Comparison of ENCODE assay signal across 9 cellular contexts in the genomic region with DNA sequence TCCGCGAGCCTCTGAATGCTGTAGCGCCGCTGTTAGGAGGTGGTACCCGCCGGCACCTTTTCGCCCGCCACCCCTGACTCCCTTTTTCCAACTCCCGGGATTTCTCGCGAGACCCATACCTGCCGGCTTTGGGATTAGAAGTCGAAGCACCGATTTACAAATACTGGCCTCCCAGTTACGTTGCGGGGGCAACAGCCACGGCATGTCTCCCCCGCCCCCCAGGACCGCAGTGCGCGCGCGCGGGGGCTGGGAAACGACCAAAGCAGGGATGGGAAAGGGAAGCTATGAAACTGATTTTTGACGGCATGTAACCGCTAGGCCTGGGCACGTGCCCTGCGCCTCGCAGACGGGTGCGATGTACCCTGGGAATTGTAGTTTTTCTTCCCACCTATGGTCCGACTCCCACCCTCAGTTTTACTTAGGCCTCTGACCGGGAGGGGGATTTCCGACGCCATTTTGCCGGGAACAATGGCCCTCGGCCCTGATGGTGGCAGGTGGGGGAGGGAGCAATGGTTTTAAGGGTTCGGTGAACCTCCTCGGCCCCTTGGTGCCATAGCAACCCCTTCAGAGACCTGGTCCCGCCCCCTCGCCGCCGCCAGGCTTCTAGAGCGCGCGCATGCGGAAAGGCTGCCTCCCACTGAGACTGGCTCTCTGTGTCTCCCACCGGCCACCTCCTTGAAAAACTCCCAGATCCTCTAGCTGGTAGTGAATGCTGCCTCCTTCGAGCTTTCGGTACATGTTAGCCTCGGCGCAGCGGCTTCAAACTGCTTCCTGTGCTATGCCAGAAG. TPM values are rescaled to one million over a fixed set of nuclear protein-coding genes. Genes with fewer than 3 reads are reported as not detected.
DNase-seq lines count a peak whose midpoint lies in the region; ATAC-seq, FAIRE-seq and TF ChIP-seq lines count a peak whose summit lies in the region.
"Had no signal": no experiment of that assay in that cellular context is flagged by ENCODE, and none has a peak within 500 bp of the region (broad histone marks: within the 10 kb centered on the region; RNA-seq: fewer than 3 reads in every experiment).

No MANE protein-coding gene starts in this region.

- intact Hi-C loops in A673 (cut with micrococcal nuclease; ENCODE audit: unreplicated experiment), result loop anchor here (5.0 kb wide), 1 partner anchor 176 kb away; a partner anchor contains a TSS

- no peak for TF ChIP-seq POLR2A in tibial nerve (IDR thresholded peaks at IDR 0.05)

- no peak for ATAC-seq in GM18867 (IDR thresholded peaks at IDR 0.05; ENCODE audit: unreplicated experiment)

- no TSS peak for BruUV-seq in A673 (replicated peaks; lab: Mats Ljungman, UMichigan)

- CTCF ChIA-PET in A673 (lab: Charles Lee), result no interaction called here
- CTCF ChIA-PET in HEK293T (lab: Yijun Ruan, JAX), result no interaction called here

- no peaks in the 10 kb centered on the region for H3K4me1 ChIP-seq in A673 (ENCODE audit: insufficient read depth, low read length, poor library complexity, severe bottlenecking)
- H3K4me1 ChIP-seq in tibial nerve, result peaks cover 0 to 5% (median 0%) of the 10 kb centered on the region in 4 donors

- 0 to 43% methylated on average over 5 to 53 of the region's 54 CpGs for WGBS in tibial nerve, 2 donors

- TF ChIP-seq CTCF in A673 (conservative IDR thresholded peaks at IDR 0.05; ENCODE audit: low read depth, low read length) (no peak), tibial nerve (IDR thresholded peaks at IDR 0.05) (peak in 1 of 5 experiments; percentile 16)

- H3K27ac ChIP-seq in A673 (ENCODE audit: low read depth, low read length, poor library complexity, severe bottlenecking) (peak overlapping the region; percentile 91), tibial nerve (peak overlapping the region; percentile 38 to 90 (median 78))

- POLR2A ChIA-PET in A673 (lab: Charles Lee; ENCODE audit: low non-redundant PET), result no interaction called here
- POLR2A ChIA-PET in HEK293T (lab: Yijun Ruan, JAX), result interaction anchor here (1.1 to 1.8 kb wide), 2 partner anchors 18 to 82 kb away, joined by 4 to 7 read pairs; a partner anchor contains a TSS

- H3K4me3 ChIP-seq in A673 (ENCODE audit: low read depth, low read length, poor library complexity, severe bottlenecking) (peak overlapping the region; percentile 66), tibial nerve (peak overlapping the region; percentile 40 to 62 (median 42))

- DNase-seq in A673 (ENCODE audit: low spot score) (peak; percentile 71), HEK293T (ENCODE audit: extremely low spot score) (peak; percentile 65), NCI-H748 (lab: John Stamatoyannopoulos, UW; ENCODE audit: unreplicated experiment) (peak; percentile 90), frontal cortex (ENCODE audit: low spot score in 2 of 2) (peak; percentile 28 to 31), non-pigmented ciliary epithelial cell (ENCODE audit: low read depth) (peak; percentile 5), tibial nerve (ENCODE audit: low spot score in 2 of 2) (peak in 1 of 2 donors; percentile 10)
- peak; percentile 64 for DNase-seq in activated naive CD4-positive, alpha-beta T cell treated with anti-CD3 and anti-CD28 coated beads, Interleukin-2, amount 50 U/mL, for 16 hours

- no peak for TF ChIP-seq EP300 in tibial nerve (IDR thresholded peaks at IDR 0.05)

- H3K36me3 ChIP-seq in A673 (ENCODE audit: insufficient read depth, low read length, poor library complexity, severe bottlenecking) (no peaks in the 10 kb centered on the region), tibial nerve (no peaks in the 10 kb centered on the region)

- no peaks in the 10 kb centered on the region for H3K9me3 ChIP-seq in A673 (ENCODE audit: low read depth, low read length, poor library complexity, severe bottlenecking)
- H3K9me3 ChIP-seq in tibial nerve, result no peaks in the 10 kb centered on the region

- H3K27me3 ChIP-seq in A673 (replicated peaks; ENCODE audit: insufficient read depth, low read depth, low read length, poor library complexity), result no peaks in the 10 kb centered on the region
- peaks cover 0 to 14% of the 10 kb centered on the region in 2 donors for H3K27me3 ChIP-seq in tibial nerve

- no peak for FAIRE-seq in frontal cortex (lab: Jason Lieb, UNC)
- FAIRE-seq: islet of Langerhans had no signal

TF ChIP-seq in HEK293T, 16 proteins besides CTCF, POLR2A, EP300 and RAD21:
- TF ChIP-seq NFRKB (IDR thresholded peaks at IDR 0.05), result peak; percentile 15; the same call in 1 of the 2 replicates
- peak; percentile 100 for TF ChIP-seq L3MBTL2 (conservative IDR thresholded peaks at IDR 0.05)
- TF ChIP-seq ZNF384 (IDR thresholded peaks at IDR 0.05), result no peak

RNA-seq across cellular contexts. Expression of a gene that starts 0.8 kb away (rescaled TPM):
- total RNA-seq in A673 (2021) (9.8 and 12.8 TPM in 2 replicates), frontal cortex (71.3 TPM), tibial nerve (1 to 10 TPM; 1.8 to 2.2 (median 2.0) TPM)
